8 cellular contexts compared by ENCODE assay signal in genomic region chr1:200619894-200620272, GRCh38. TPM values are rescaled to one million over a fixed set of nuclear protein-coding genes. Genes with fewer than 3 reads are reported as not detected.
DNase-seq lines count a peak whose midpoint lies in the region; ATAC-seq and TF ChIP-seq lines count a peak whose summit lies in the region.

No MANE protein-coding gene starts in this region.

- DNase-seq in GM06990 (ENCODE audit: extremely low read depth, insufficient read length) = no peak
- peak; percentile 35 for DNase-seq in RKO (ENCODE audit: low spot score)
- no peak for DNase-seq in esophagus muscularis mucosa (ENCODE audit: extremely low spot score)
- no peak for DNase-seq in psoas muscle
- DNase-seq in LoVo (ENCODE audit: low spot score) = no peak
- DNase-seq in NK-92 (lab: John Stamatoyannopoulos, UW; ENCODE audit: unreplicated experiment) = no peak
- no peak for DNase-seq in NCI-H345 (lab: John Stamatoyannopoulos, UW)
- no peak for DNase-seq in activated CD4-positive, alpha-beta T cell treated with anti-CD3 and anti-CD28 coated beads, Interleukin-2, amount 50 U/mL, for 48 hours

- H3K36me3 ChIP-seq in GM06990 (ENCODE audit: control insufficient read depth, insufficient read depth, low read length) (no peaks in the 10 kb centered on the region), esophagus muscularis mucosa (no peaks in the 10 kb centered on the region), psoas muscle (ENCODE audit: insufficient read depth in 1 of 2, low read depth in 1 of 2) (no peaks in the 10 kb centered on the region)

- H3K27ac ChIP-seq in esophagus muscularis mucosa (replicated peaks in 1 of 4) = no peak overlapping the region
- H3K27ac ChIP-seq in psoas muscle = no peak overlapping the region

- TF ChIP-seq EP300 in esophagus muscularis mucosa (IDR thresholded peaks at IDR 0.05) = no peak

- peak overlapping the region; percentile 82 for H3K4me3 ChIP-seq in GM06990 (replicated peaks; ENCODE audit: low read depth, low read length)
- H3K4me3 ChIP-seq in esophagus muscularis mucosa = peak overlapping the region; percentile 63 to 77 (median 71)
- H3K4me3 ChIP-seq in psoas muscle = peak overlapping the region; percentile 79

- no peak for TF ChIP-seq CTCF in GM06990 (IDR thresholded peaks at IDR 0.05; ENCODE audit: insufficient read depth, low read length, poor library complexity, severe bottlenecking)
- no peak for TF ChIP-seq CTCF in esophagus muscularis mucosa (IDR thresholded peaks at IDR 0.05)
- no peak for TF ChIP-seq CTCF in psoas muscle (IDR thresholded peaks at IDR 0.05)

- TF ChIP-seq POLR2A in esophagus muscularis mucosa (IDR thresholded peaks at IDR 0.05; ENCODE audit: low read depth) = no peak

- intact Hi-C loops in esophagus muscularis mucosa (cut with DNase I) = loop anchor here (5.0 kb wide), 2 partner anchors 47 to 117 kb away; partner anchors contain the start of genes CAMSAP2 and DDX59
- intact Hi-C loops in psoas muscle (cut with DNase I) = loop anchor here (2.0 to 10.0 kb wide), 6 partner anchors 49 to 425 kb away; partner anchors contain the start of gene DDX59 (in 1 of the 2)

- H3K9me3 ChIP-seq in esophagus muscularis mucosa (no peaks in the 10 kb centered on the region), psoas muscle (no peaks in the 10 kb centered on the region)

- H3K27me3 ChIP-seq in GM06990 (replicated peaks; ENCODE audit: control insufficient read depth, insufficient read depth, low read length) (no peaks in the 10 kb centered on the region), esophagus muscularis mucosa (peaks cover 0 to 4% (median 0%) of the 10 kb centered on the region in 4 donors), psoas muscle (ENCODE audit: insufficient read depth in 3 of 3, low read length in 2 of 3) (no peaks in the 10 kb centered on the region)

- WGBS in esophagus muscularis mucosa = 15% methylated on average over 6 of the region's 6 CpGs
- 7 to 10% (median 9%) methylated on average over 6 of the region's 6 CpGs for WGBS in psoas muscle, 3 donors

- ATAC-seq in psoas muscle = no peak

- H3K4me1 ChIP-seq in esophagus muscularis mucosa (peaks cover 12 to 32% (median 22%) of the 10 kb centered on the region in 4 donors), psoas muscle (peaks cover 11% of the 10 kb centered on the region)

RNA-seq across cellular contexts. Expression of gene KIF14, which starts 0.7 kb away (rescaled TPM):
- total RNA-seq in esophagus muscularis mucosa (under 1 TPM in 3 of 4 donors, not detected in 1; under 0.01 to 0.17 (median 0.17) TPM), psoas muscle (under 1 TPM; 0.04 to 0.11 (median 0.08) TPM)
- under 1 TPM; 0.01 to 0.06 (median 0.04) TPM for polyA plus RNA-seq in psoas muscle

RNA-seq across cellular contexts. Expression of gene DDX59, which starts 49.8 kb away (rescaled TPM):
- total RNA-seq in esophagus muscularis mucosa (10 to 100 TPM; 18.1 to 30.0 (median 21.7) TPM), psoas muscle (10 to 100 TPM; 18.1 to 33.7 (median 29.9) TPM)
- 10 to 100 TPM; 16.9 to 40.1 (median 30.1) TPM for polyA plus RNA-seq in psoas muscle
